In genomic region chr6:1015819-1016218, GRCh38 we compare ENCODE assay signal across 15 cellular contexts.
A peak's percentile ranks its signal among the peaks of the same experiment; 100 is the strongest.
DNase-seq lines count a peak whose midpoint lies in the region; ATAC-seq and TF ChIP-seq lines count a peak whose summit lies in the region.
"Had no signal": no experiment of that assay in that cellular context is flagged by ENCODE, and none has a peak within 500 bp of the region (broad histone marks: within the 10 kb centered on the region; RNA-seq: fewer than 3 reads in every experiment).

No MANE protein-coding gene starts in this region.

- no peak overlapping the region for H4K8ac ChIP-seq in mesenchymal stem cell (ENCODE audit: low read length)

- H3K79me1 ChIP-seq in mesenchymal stem cell (replicated peaks; ENCODE audit: low read length, poor library complexity, severe bottlenecking) = no peaks in the 10 kb centered on the region

- no peaks in the 10 kb centered on the region for H3K79me2 ChIP-seq in PC-9 (ENCODE audit: low read depth)

- no peaks in the 10 kb centered on the region for H3K36me3 ChIP-seq in mesenchymal stem cell (ENCODE audit: control insufficient read depth in 1 of 2, insufficient read depth in 2 of 2, low read depth in 1 of 2, low read length in 2 of 2)
- H3K36me3 ChIP-seq in PC-9 (ENCODE audit: low read depth) = no peaks in the 10 kb centered on the region

- peaks cover 0 to 10% of the 10 kb centered on the region in 2 experiments for H3K27me3 ChIP-seq in mesenchymal stem cell (ENCODE audit: control insufficient read depth in 1 of 2, insufficient read depth in 1 of 2, low read length in 2 of 2)
- no peaks in the 10 kb centered on the region for H3K27me3 ChIP-seq in PC-9 (ENCODE audit: insufficient read depth, low read depth)
- H3K27me3 ChIP-seq: foreskin keratinocyte had no signal

- DNase-seq in Caki2 (ENCODE audit: low read depth) (peak; percentile 33), HuH-7 (ENCODE audit: low spot score) (peak; percentile 50), astrocyte of the spinal cord (ENCODE audit: low read depth, low spot score) (no peak), mesenchymal stem cell (peak; percentile 19), PC-9 (no peak)
- no peak for DNase-seq in T-helper 2 cell treated with Interferon-gamma antibody and Interleukin-4, amounts not matched to agents 5 μg/mL and 100 μg/mL, for 36 hours (ENCODE audit: low spot score)
- no peak for DNase-seq in stimulated activated CD4-positive, alpha-beta T cell treated with anti-CD3 and anti-CD28 coated beads, Interleukin-2, amount 100 ng/mL, for 48 hours
- DNase-seq: DMS79, foreskin keratinocyte, islet precursor cell, NCI-H2081 treated with DMSO at 0.1 percent for 48 hours, T-helper 9 cell had no signal

- H3K18ac ChIP-seq in mesenchymal stem cell (ENCODE audit: low read depth in 1 of 2, low read length in 2 of 2) = no peak overlapping the region

- in situ Hi-C loops in Caki2 (cut with HindIII; ENCODE audit: low pct_unique_long_range_greater_than_20kb, low sequenced_read_pairs) = no loop called here
- in situ Hi-C loops in astrocyte of the spinal cord (cut with HindIII; ENCODE audit: low sequenced_read_pairs) = no loop called here

- no peak overlapping the region for H2BK120ac ChIP-seq in mesenchymal stem cell (ENCODE audit: low read depth, low read length)

- no peak overlapping the region for H2BK5ac ChIP-seq in mesenchymal stem cell (ENCODE audit: low read depth, low read length, poor library complexity, severe bottlenecking)

- H3K9ac ChIP-seq in mesenchymal stem cell (ENCODE audit: low read length) = no peak overlapping the region

- H3K4me3 Mint-ChIP-seq in T-helper 2 cell treated with Interferon-gamma antibody and Interleukin-4, amounts not matched to agents 5 μg/mL and 100 μg/mL, for 36 hours = no peak overlapping the region
- H3K4me3 Mint-ChIP-seq: dendritic cell treated with granulocyte-macrophage colony-stimulating factor and Interleukin-4, amounts not matched to agents 40 ng/mL and 50 ng/mL, for 4 days had no signal

- no peak overlapping the region for H3K14ac ChIP-seq in mesenchymal stem cell (ENCODE audit: low read length in 2 of 2)

- H3K4me3 ChIP-seq in astrocyte of the spinal cord (ENCODE audit: low read depth, low read length) (no peak overlapping the region), mesenchymal stem cell (ENCODE audit: insufficient read depth in 1 of 2, low read depth in 1 of 2, low read length in 2 of 2) (no peak overlapping the region), PC-9 (no peak overlapping the region)

- CTCF ChIA-PET in PC-9 (lab: Charles Lee) = no interaction called here

- intact Hi-C loops in PC-9 (cut with micrococcal nuclease; ENCODE audit: unreplicated experiment) = no loop called here

- H4K20me1 ChIP-seq in PC-9 (ENCODE audit: insufficient read depth) = no peaks in the 10 kb centered on the region

- no peak overlapping the region for H2BK15ac ChIP-seq in mesenchymal stem cell (ENCODE audit: low read depth, poor library complexity, severe bottlenecking)

- H2AFZ ChIP-seq in mesenchymal stem cell (ENCODE audit: low read depth, low read length) (no peak overlapping the region), PC-9 (no peak overlapping the region)

- no peak overlapping the region for H3K23ac ChIP-seq in mesenchymal stem cell (ENCODE audit: low read length in 2 of 2)

- H3K9me3 Mint-ChIP-seq in T-helper 2 cell treated with Interferon-gamma antibody and Interleukin-4, amounts not matched to agents 5 μg/mL and 100 μg/mL, for 36 hours = no peaks in the 10 kb centered on the region
- H3K9me3 Mint-ChIP-seq: dendritic cell treated with granulocyte-macrophage colony-stimulating factor and Interleukin-4, amounts not matched to agents 40 ng/mL and 50 ng/mL, for 4 days had no signal

- no peaks in the 10 kb centered on the region for H3F3A ChIP-seq in PC-9 (ENCODE audit: insufficient read depth, low read depth)

- no peaks in the 10 kb centered on the region for H3K4me1 Mint-ChIP-seq in T-helper 2 cell treated with Interferon-gamma antibody and Interleukin-4, amounts not matched to agents 5 μg/mL and 100 μg/mL, for 36 hours (ENCODE audit: low read depth)

- H2AK5ac ChIP-seq in mesenchymal stem cell (ENCODE audit: low read length, severe bottlenecking) = no peak overlapping the region

- no peak overlapping the region for H3K4ac ChIP-seq in mesenchymal stem cell (ENCODE audit: low read depth in 1 of 2, low read length in 2 of 2)

- peak; percentile 38 for TF ChIP-seq CTCF in astrocyte of the spinal cord (IDR thresholded peaks at IDR 0.05; ENCODE audit: low read depth, low read length)
- no peak for TF ChIP-seq CTCF in PC-9 (conservative IDR thresholded peaks at IDR 0.05)

- H3K4me1 ChIP-seq in mesenchymal stem cell (ENCODE audit: control insufficient read depth, insufficient read depth, low read depth, low read length) = no peaks in the 10 kb centered on the region
- no peaks in the 10 kb centered on the region for H3K4me1 ChIP-seq in PC-9 (replicated peaks; ENCODE audit: insufficient read depth)
- H3K4me1 ChIP-seq: foreskin keratinocyte had no signal

- no peak overlapping the region for H3K27ac ChIP-seq in mesenchymal stem cell (ENCODE audit: low read length, poor library complexity, severe bottlenecking)
- H3K27ac ChIP-seq in PC-9 = no peak overlapping the region
- H3K27ac ChIP-seq: foreskin keratinocyte had no signal

- peaks cover 3% of the 10 kb centered on the region for H3K27me3 Mint-ChIP-seq in T-helper 2 cell treated with Interferon-gamma antibody and Interleukin-4, amounts not matched to agents 5 μg/mL and 100 μg/mL, for 36 hours (ENCODE audit: low read depth)
- H3K27me3 Mint-ChIP-seq: dendritic cell treated with granulocyte-macrophage colony-stimulating factor and Interleukin-4, amounts not matched to agents 40 ng/mL and 50 ng/mL, for 4 days had no signal

- peak overlapping the region; percentile 31 to 45 for H2BK12ac ChIP-seq in mesenchymal stem cell (ENCODE audit: low read length in 2 of 2)

- H3K9me2 ChIP-seq in PC-9 (ENCODE audit: insufficient read depth) = no peaks in the 10 kb centered on the region

- no peak for ATAC-seq in GM21447 (IDR thresholded peaks at IDR 0.05; ENCODE audit: unreplicated experiment)
- ATAC-seq: foreskin keratinocyte, sciatic nerve had no signal

- no peaks in the 10 kb centered on the region for H3K36me3 Mint-ChIP-seq in T-helper 2 cell treated with Interferon-gamma antibody and Interleukin-4, amounts not matched to agents 5 μg/mL and 100 μg/mL, for 36 hours (ENCODE audit: low read depth)

- POLR2A ChIA-PET in PC-9 (lab: Charles Lee; ENCODE audit: unreplicated experiment) = interaction anchor here (0.5 kb wide), 1 partner anchor 284 kb away, joined by 10 read pairs; no protein-coding TSS in a partner anchor

- H3K9me3 ChIP-seq in mesenchymal stem cell (ENCODE audit: control insufficient read depth, low read length) (no peaks in the 10 kb centered on the region), PC-9 (ENCODE audit: insufficient read depth, low read depth) (no peaks in the 10 kb centered on the region)

- H3K4me2 ChIP-seq in mesenchymal stem cell (ENCODE audit: low read length, poor library complexity, severe bottlenecking) = no peak overlapping the region
- no peak overlapping the region for H3K4me2 ChIP-seq in PC-9

- no TSS peak for BruUV-seq in PC-9 (replicated peaks; lab: Mats Ljungman, UMichigan)

- H3K27ac Mint-ChIP-seq in T-helper 2 cell treated with Interferon-gamma antibody and Interleukin-4, amounts not matched to agents 5 μg/mL and 100 μg/mL, for 36 hours = no peak overlapping the region
- H3K27ac Mint-ChIP-seq: dendritic cell treated with granulocyte-macrophage colony-stimulating factor and Interleukin-4, amounts not matched to agents 40 ng/mL and 50 ng/mL, for 4 days had no signal

- H4K91ac ChIP-seq in mesenchymal stem cell (ENCODE audit: low read length) = no peak overlapping the region

Comparison
In these comparisons a context has a peak if more than half of its experiments do, and no peak if none do; other contexts are left out.
1. DNase-seq: peak in Caki2 (single experiment), HuH-7 (single experiment) and mesenchymal stem cell (single experiment); none in astrocyte of the spinal cord (single experiment), T-helper 2 cell treated with Interferon-gamma antibody and Interleukin-4, amounts not matched to agents 5 μg/mL and 100 μg/mL, for 36 hours (single experiment), PC-9 (0 of 2) and stimulated activated CD4-positive, alpha-beta T cell treated with anti-CD3 and anti-CD28 coated beads, Interleukin-2, amount 100 ng/mL, for 48 hours (0 of 2).